ENCODE assay signal across 1 cellular context in genomic region chrX:117978402-117978801, GRCh38.
TF ChIP-seq lines count a peak whose summit lies in the region.

No MANE protein-coding gene starts in this region.

TF ChIP-seq in H1, 55 proteins besides CTCF, POLR2A, EP300 and RAD21 (continued from another document):
- TF ChIP-seq RBBP5 (IDR thresholded peaks at IDR 0.05; ENCODE audit: borderline replicate concordance, low read depth, low read length), result no peak
- no peak for TF ChIP-seq CBX5 (IDR thresholded peaks at IDR 0.05; ENCODE audit: low read depth, low read length)
- no peak for TF ChIP-seq CEBPB (IDR thresholded peaks at IDR 0.05; ENCODE audit: low read depth, low read length)
- no peak for TF ChIP-seq CHD2 (IDR thresholded peaks at IDR 0.05; ENCODE audit: low read length)
- TF ChIP-seq ZNF274 (IDR thresholded peaks at IDR 0.05; ENCODE audit: borderline replicate concordance, extremely low read depth, low read length), result no peak
- no peak for TF ChIP-seq USF2 (IDR thresholded peaks at IDR 0.05; ENCODE audit: low read length)
- TF ChIP-seq KDM5A (IDR thresholded peaks at IDR 0.05; ENCODE audit: low read length), result no peak
